Comparison of ENCODE assay signal across 32 cellular contexts in the genomic region with DNA sequence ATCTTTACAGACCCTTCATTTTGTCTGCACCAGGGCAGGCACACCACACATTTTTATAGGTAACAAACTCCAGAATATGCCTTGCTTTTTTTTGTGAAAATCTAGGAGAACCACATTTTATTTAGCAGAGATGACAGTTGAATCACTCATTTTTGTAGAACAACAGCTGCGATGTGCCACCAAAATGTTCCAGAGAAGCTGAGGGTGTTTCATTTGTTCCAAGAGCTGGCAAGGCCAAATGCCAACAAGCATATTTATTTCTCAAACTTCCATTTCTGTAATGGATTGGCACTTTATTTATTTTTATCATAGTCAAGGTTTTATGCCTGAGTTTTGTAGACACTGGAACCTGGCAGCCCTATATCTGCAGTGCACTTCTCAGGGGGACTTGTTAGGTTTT. TPM values are rescaled to one million over a fixed set of nuclear protein-coding genes. Genes with fewer than 3 reads are reported as not detected.
DNase-seq lines count a peak whose midpoint lies in the region; ATAC-seq, FAIRE-seq and TF ChIP-seq lines count a peak whose summit lies in the region.
"Had no signal": no experiment of that assay in that cellular context is flagged by ENCODE, and none has a peak within 500 bp of the region (broad histone marks: within the 10 kb centered on the region; RNA-seq: fewer than 3 reads in every experiment).

No MANE protein-coding gene starts in this region.

- DNase-seq in Ammon's horn (ENCODE audit: low spot score) (peak; percentile 51), inferior parietal cortex (ENCODE audit: extremely low spot score) (peak; percentile 61), superior temporal gyrus (ENCODE audit: extremely low spot score) (peak; percentile 69), HTR-8/SVneo (ENCODE audit: insufficient read length, low spot score) (no peak), esophagus squamous epithelium (lab: John Stamatoyannopoulos, UW) (no peak)
- DNase-seq: AML-193; BE2C; C1 segment of cervical spinal cord; CD4-positive, alpha-beta memory T cell; CD4-positive, CD25-positive, alpha-beta regulatory T cell; CD8-positive, alpha-beta memory T cell; COR-L47; DMS 273 treated with DMSO at 0.1 percent for 48 hours; DMS153; DMS53; DMS79; DND-41; EL; GDM1 had no signal

- no peak overlapping the region for H3K27ac ChIP-seq in esophagus squamous epithelium
- H3K27ac ChIP-seq: 22Rv1, A549, BLaER1 had no signal

- TF ChIP-seq POLR2A in esophagus squamous epithelium (IDR thresholded peaks at IDR 0.05), result no peak

- no peak overlapping the region for H3K4me3 ChIP-seq in esophagus squamous epithelium
- H3K4me3 ChIP-seq: A549, BLaER1, GM12878 had no signal

- H3K4me1 ChIP-seq in esophagus squamous epithelium, result peaks cover 0 to 5% (median 0%) of the 10 kb centered on the region in 3 donors
- H3K4me1 ChIP-seq: A549, BE2C, BLaER1 had no signal

- no peak overlapping the region for H3K4me3 Mint-ChIP-seq in nephron
- H3K4me3 Mint-ChIP-seq: CD14-positive monocyte; CD4-positive, alpha-beta memory T cell; CD4-positive, CD25-positive, alpha-beta regulatory T cell; CD8-positive, alpha-beta memory T cell had no signal

- H3K4me1 Mint-ChIP-seq in nephron, result peaks cover 60% of the 10 kb centered on the region
- H3K4me1 Mint-ChIP-seq: CD14-positive monocyte; CD4-positive, alpha-beta memory T cell; CD4-positive, CD25-positive, alpha-beta regulatory T cell; CD8-positive, alpha-beta memory T cell had no signal

- intact Hi-C loops in esophagus squamous epithelium (cut with DNase I), result no loop called here

- no peak for ATAC-seq in GM18858 (IDR thresholded peaks at IDR 0.05; ENCODE audit: unreplicated experiment)
- ATAC-seq: A549, GM12878 had no signal

- no peaks in the 10 kb centered on the region for H3K27me3 Mint-ChIP-seq in nephron (ENCODE audit: low read depth)

- no peak for FAIRE-seq in HTR-8/SVneo (lab: Jason Lieb, UNC)
- FAIRE-seq: A549, GM12878, GM12892, GM18507, GM19239 had no signal

- TF ChIP-seq CTCF in nephron (IDR thresholded peaks at IDR 0.05; ENCODE audit: unreplicated experiment in 3 of 3), result no peak
- no peak for TF ChIP-seq CTCF in esophagus squamous epithelium (IDR thresholded peaks at IDR 0.05)

- peak overlapping the region in 2 of 3 experiments; percentile 53 to 76 for H3K27ac Mint-ChIP-seq in nephron
- H3K27ac Mint-ChIP-seq: CD14-positive monocyte; CD4-positive, alpha-beta memory T cell; CD4-positive, CD25-positive, alpha-beta regulatory T cell; CD8-positive, alpha-beta memory T cell had no signal

- H3K9me3 Mint-ChIP-seq in nephron, result no peaks in the 10 kb centered on the region
- H3K9me3 Mint-ChIP-seq: CD4-positive, alpha-beta memory T cell; CD4-positive, CD25-positive, alpha-beta regulatory T cell had no signal

- peaks cover 0 to 4% (median 0%) of the 10 kb centered on the region in 4 donors for H3K27me3 ChIP-seq in esophagus squamous epithelium
- H3K27me3 ChIP-seq: BE2C, BLaER1 had no signal

- H3K36me3 ChIP-seq in esophagus squamous epithelium, result no peaks in the 10 kb centered on the region
- H3K36me3 ChIP-seq: BE2C, BLaER1 had no signal

- no peaks in the 10 kb centered on the region for H3K36me3 Mint-ChIP-seq in nephron (ENCODE audit: low read depth)
- H3K36me3 Mint-ChIP-seq: CD14-positive monocyte; CD4-positive, alpha-beta memory T cell; CD4-positive, CD25-positive, alpha-beta regulatory T cell; CD8-positive, alpha-beta memory T cell had no signal

- H3K9me3 ChIP-seq in esophagus squamous epithelium, result no peaks in the 10 kb centered on the region
- H3K9me3 ChIP-seq: A549, BE2C, BLaER1 had no signal

- WGBS in esophagus squamous epithelium, 2 donors, result 76 to 94% methylated on average over 1 of the region's 1 CpG

RNA-seq across cellular contexts. Expression of a gene that starts 10.4 kb away (rescaled TPM):
- total RNA-seq in esophagus squamous epithelium, result 1 to 10 TPM in 1 of 4 donors, under 1 TPM in 1, not detected in 2; 0.18 to 1.7 TPM
- total RNA-seq: A172; CD4-positive, alpha-beta memory T cell; CD4-positive, CD25-positive, alpha-beta regulatory T cell; CD8-positive, alpha-beta memory T cell; Daoy; G401; GM12878 had no signal

Comparison
In these comparisons a context has a peak if more than half of its experiments do, and no peak if none do; other contexts are left out.
1. DNase-seq: peak in Ammon's horn (single experiment), inferior parietal cortex (single experiment) and superior temporal gyrus (single experiment); none in HTR-8/SVneo (single experiment) and esophagus squamous epithelium (single experiment).